In genomic region chrX:15073313-15073712, GRCh38 we compare ENCODE assay signal across 22 cellular contexts.
"Had no signal": no experiment of that assay in that cellular context is flagged by ENCODE, and none has a peak within 500 bp of the region (broad histone marks: within the 10 kb centered on the region; RNA-seq: fewer than 3 reads in every experiment).

No MANE protein-coding gene starts in this region.

- H3K9me3 ChIP-seq: esophagus squamous epithelium, lower lobe of right lung, ovary, psoas muscle, sigmoid colon, stomach, thyroid gland, vagina had no signal

- H3K36me3 ChIP-seq: esophagus squamous epithelium, lower lobe of right lung, ovary, sigmoid colon, stomach, thyroid gland, vagina had no signal

- DNase-seq: effector CD8-positive, alpha-beta T cell; endodermal cell; esophagus squamous epithelium; foreskin melanocyte; head of caudate nucleus; left ventricle myocardium superior; lower lobe of right lung; natural killer cell; occipital lobe; ovary; posterior cingulate gyrus; psoas muscle; right cardiac atrium; sigmoid colon; stimulated activated CD4-positive, alpha-beta T cell treated with anti-CD3 and anti-CD28 coated beads, Interleukin-2, amount 100 ng/mL, for 24 hours; stimulated activated CD4-positive, alpha-beta T cell treated with anti-CD3 and anti-CD28 coated beads, Interleukin-4, amount 100 ng/mL, for 24 hours; stimulated activated naive CD4-positive, alpha-beta T cell treated with Interleukin-2 at 50 U/mL for 16 hours; stomach; thyroid gland; trophoblast cell had no signal

- H3K27ac ChIP-seq: esophagus squamous epithelium, lower lobe of right lung, ovary, psoas muscle, sigmoid colon, stomach, thyroid gland, vagina had no signal

- H3K27me3 ChIP-seq: esophagus squamous epithelium, ovary, sigmoid colon, stomach, thyroid gland, vagina had no signal

- H3K4me3 ChIP-seq: esophagus squamous epithelium, lower lobe of right lung, ovary, psoas muscle, sigmoid colon, stomach, thyroid gland, vagina had no signal

- ATAC-seq: left ventricle myocardium superior; lower lobe of right lung; natural killer cell; psoas muscle; right cardiac atrium; stimulated activated effector memory CD8-positive, alpha-beta T cell treated with anti-CD3 and anti-CD28 coated beads, Interleukin-12 subunit alpha, Interleukin-12 subunit beta, amount 100 ng/mL, for 72 hours had no signal

- H3K4me1 ChIP-seq: esophagus squamous epithelium, lower lobe of right lung, psoas muscle, sigmoid colon, stomach, thyroid gland, vagina had no signal
